In the genomic region with DNA sequence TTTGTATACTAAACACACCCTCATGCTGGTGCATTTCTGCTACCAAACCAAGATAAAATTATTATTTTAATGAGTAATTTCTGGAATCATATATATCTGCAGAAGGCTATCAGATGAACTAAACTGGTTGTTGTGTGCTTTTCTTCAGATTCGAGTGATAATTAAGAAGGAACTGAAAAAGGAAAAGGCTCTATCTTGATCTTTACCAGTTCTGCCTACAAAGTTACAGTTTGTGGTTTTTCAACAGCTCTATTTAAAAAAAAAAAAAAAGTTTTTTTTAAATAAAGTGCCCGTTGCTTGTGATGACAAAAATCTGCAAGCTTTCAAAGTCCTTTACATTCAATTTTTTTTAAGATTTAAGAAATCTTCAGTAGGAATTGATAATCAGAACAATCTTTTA, we compare ENCODE assay signal across 12 cellular contexts. TPM values are rescaled to one million over a fixed set of nuclear protein-coding genes. Genes with fewer than 3 reads are reported as not detected.
DNase-seq lines count a peak whose midpoint lies in the region; ATAC-seq and TF ChIP-seq lines count a peak whose summit lies in the region.
"Had no signal": no experiment of that assay in that cellular context is flagged by ENCODE, and none has a peak within 500 bp of the region (broad histone marks: within the 10 kb centered on the region; RNA-seq: fewer than 3 reads in every experiment).

No MANE protein-coding gene starts in this region.

- peaks cover 34% of the 10 kb centered on the region for H3K4me1 ChIP-seq in CD4-positive, CD25-positive, alpha-beta regulatory T cell (ENCODE audit: control insufficient read depth, insufficient read depth, low read length, poor library complexity, severe bottlenecking)

- no peaks in the 10 kb centered on the region for H3K9me3 Mint-ChIP-seq in CD4-positive, CD25-positive, alpha-beta regulatory T cell
- peaks cover 6% of the 10 kb centered on the region for H3K9me3 Mint-ChIP-seq in MCF 10A (ENCODE audit: unreplicated experiment)

- POLR2A ChIA-PET in MCF 10A (lab: Yijun Ruan, JAX) = interaction anchor here (1.7 to 4.3 kb wide), 3 partner anchors 11 to 141 kb away, joined by 7 to 28 read pairs (median 20); partner anchors contain the start of genes C1orf53 and DENND1B

- peak in 2 of 3 donors; percentile 26 to 41 for DNase-seq in CD4-positive, CD25-positive, alpha-beta regulatory T cell
- DNase-seq in SIG-M5 (lab: John Stamatoyannopoulos, UW) = peak; percentile 38
- DNase-seq in NCI-H2196 (lab: John Stamatoyannopoulos, UW; ENCODE audit: unreplicated experiment) = no peak
- DNase-seq in HUDEP-2 (lab: John Stamatoyannopoulos, UW; ENCODE audit: unreplicated experiment in 76 of 76) = no peak
- DNase-seq in MCF 10A (ENCODE audit: unreplicated experiment) = no peak
- DNase-seq: esophagus squamous epithelium, kidney, NCI-H1436 treated with DMSO at 0.1 percent for 48 hours, pancreas had no signal

- H3K27me3 ChIP-seq in CD4-positive, CD25-positive, alpha-beta regulatory T cell (ENCODE audit: control insufficient read depth, insufficient read depth, low read length) = no peaks in the 10 kb centered on the region
- H3K27me3 ChIP-seq: esophagus squamous epithelium, pancreas had no signal

- no peaks in the 10 kb centered on the region for H3K36me3 ChIP-seq in CD4-positive, CD25-positive, alpha-beta regulatory T cell (ENCODE audit: control insufficient read depth, insufficient read depth, low read length)
- H3K36me3 ChIP-seq: esophagus squamous epithelium, pancreas had no signal

- intact Hi-C loops in MCF 10A (cut with micrococcal nuclease) = no loop called here

- no peak for ATAC-seq in CD4-positive, CD25-positive, alpha-beta regulatory T cell (ENCODE audit: low read depth in 2 of 2)
- ATAC-seq in GM21360 (IDR thresholded peaks at IDR 0.05; ENCODE audit: unreplicated experiment) = peak; percentile 84
- peak; percentile 79 for ATAC-seq in HG03378 (IDR thresholded peaks at IDR 0.05; ENCODE audit: unreplicated experiment)
- no peak for ATAC-seq in GM18873 (IDR thresholded peaks at IDR 0.05; ENCODE audit: low FRiP score, unreplicated experiment)

- peak overlapping the region; percentile 58 for H3K4me3 ChIP-seq in CD4-positive, CD25-positive, alpha-beta regulatory T cell (ENCODE audit: low read depth, low read length)
- H3K4me3 ChIP-seq: esophagus squamous epithelium, pancreas had no signal

- no peaks in the 10 kb centered on the region for H3K27me3 Mint-ChIP-seq in CD4-positive, CD25-positive, alpha-beta regulatory T cell
- H3K27me3 Mint-ChIP-seq in MCF 10A (ENCODE audit: insufficient read depth, unreplicated experiment) = no peaks in the 10 kb centered on the region

- H3K9me3 ChIP-seq in CD4-positive, CD25-positive, alpha-beta regulatory T cell (ENCODE audit: control insufficient read depth in 2 of 2, low read length in 2 of 2) = no peaks in the 10 kb centered on the region
- H3K9me3 ChIP-seq: esophagus squamous epithelium, pancreas had no signal

- no peak for TF ChIP-seq CTCF in MCF 10A (IDR thresholded peaks at IDR 0.05; ENCODE audit: unreplicated experiment)

- peaks cover 38 to 64% (median 56%) of the 10 kb centered on the region in 4 donors for H3K4me1 Mint-ChIP-seq in CD4-positive, CD25-positive, alpha-beta regulatory T cell
- H3K4me1 Mint-ChIP-seq in MCF 10A (ENCODE audit: insufficient read depth, unreplicated experiment) = peaks cover 6% of the 10 kb centered on the region

- peak overlapping the region; percentile 9 to 70 (median 45) for H3K4me3 Mint-ChIP-seq in CD4-positive, CD25-positive, alpha-beta regulatory T cell
- H3K4me3 Mint-ChIP-seq in MCF 10A (ENCODE audit: unreplicated experiment) = no peak overlapping the region

- BruUV-seq in MCF 10A (replicated peaks; lab: Mats Ljungman, UMichigan) = no TSS peak

- H3K36me3 Mint-ChIP-seq in CD4-positive, CD25-positive, alpha-beta regulatory T cell = peaks cover 9% of the 10 kb centered on the region
- peaks cover 9% of the 10 kb centered on the region for H3K36me3 Mint-ChIP-seq in MCF 10A (ENCODE audit: insufficient read depth, unreplicated experiment)

- peak overlapping the region; percentile 60 for H3K27ac ChIP-seq in CD4-positive, CD25-positive, alpha-beta regulatory T cell (ENCODE audit: insufficient read depth, low read length, poor library complexity, severe bottlenecking)
- H3K27ac ChIP-seq: esophagus squamous epithelium, pancreas had no signal

- CTCF ChIA-PET in MCF 10A (lab: Yijun Ruan, JAX) = interaction anchor here (0.6 to 0.9 kb wide), 5 partner anchors 10 to 312 kb away, joined by 3 to 6 read pairs (median 4); no protein-coding TSS in a partner anchor

- no peak overlapping the region for H3K27ac Mint-ChIP-seq in CD4-positive, CD25-positive, alpha-beta regulatory T cell
- H3K27ac Mint-ChIP-seq in MCF 10A (ENCODE audit: low read depth, unreplicated experiment) = no peak overlapping the region

RNA-seq across cellular contexts. Expression of gene DENND1B, which starts 13.6 kb away (rescaled TPM):
- total RNA-seq in CD4-positive, CD25-positive, alpha-beta regulatory T cell = 45.5 TPM
- 10 to 100 TPM; 13.8 to 20.9 (median 16.5) TPM for polyA plus RNA-seq in CD4-positive, CD25-positive, alpha-beta regulatory T cell
- total RNA-seq in MCF 10A (2022) = 19.2 and 20.9 TPM in 2 replicates

Comparison
In these comparisons a context has a peak if more than half of its experiments do, and no peak if none do; other contexts are left out.
1. ATAC-seq: peak in GM21360 (single experiment) and HG03378 (single experiment); none in CD4-positive, CD25-positive, alpha-beta regulatory T cell (0 of 2) and GM18873 (single experiment).
2. DNase-seq: peak in CD4-positive, CD25-positive, alpha-beta regulatory T cell (2 of 3) and SIG-M5 (single experiment); none in NCI-H2196 (single experiment), HUDEP-2 (0 of 76) and MCF 10A (single experiment).